18 cellular contexts compared by ENCODE assay signal in the genomic region with DNA sequence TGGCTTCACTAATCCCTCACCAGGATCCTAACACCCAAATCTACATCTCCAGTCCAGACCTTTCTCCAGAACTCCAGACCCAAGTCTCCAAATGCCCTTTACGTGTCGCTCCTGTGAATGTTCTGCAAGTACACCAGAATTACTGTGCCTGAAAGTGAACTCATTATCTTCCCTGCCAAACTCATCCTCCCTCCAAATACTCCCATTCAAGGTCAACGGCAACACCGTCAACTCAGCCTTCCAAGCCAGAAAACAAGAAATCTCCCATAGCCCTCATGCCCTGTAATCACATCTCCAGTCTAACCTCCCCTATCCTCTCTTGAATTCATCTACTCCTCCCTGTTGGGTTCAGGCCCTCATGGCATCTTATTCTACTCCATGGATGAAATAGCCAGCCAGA. TPM values are rescaled to one million over a fixed set of nuclear protein-coding genes. Genes with fewer than 3 reads are reported as not detected.
DNase-seq lines count a peak whose midpoint lies in the region; ATAC-seq, FAIRE-seq and TF ChIP-seq lines count a peak whose summit lies in the region.
"Had no signal": no experiment of that assay in that cellular context is flagged by ENCODE, and none has a peak within 500 bp of the region (broad histone marks: within the 10 kb centered on the region; RNA-seq: fewer than 3 reads in every experiment).

No MANE protein-coding gene starts in this region.

- peak overlapping the region; percentile 82 for H2BK20ac ChIP-seq in IMR-90 (ENCODE audit: low read depth, low read length)

- no peak for ATAC-seq in IMR-90 (ENCODE audit: low read depth)
- no peak for ATAC-seq in K562
- ATAC-seq: activated CD4-positive, alpha-beta T cell treated with anti-CD3 and anti-CD28 coated beads for 36 hours; PC-3; stimulated activated effector memory CD8-positive, alpha-beta T cell treated with anti-CD3 and anti-CD28 coated beads, Interleukin-12 subunit alpha, Interleukin-12 subunit beta, amount 100 ng/mL, for 72 hours had no signal

- no peak overlapping the region for H3K4me3 ChIP-seq in IMR-90 (ENCODE audit: insufficient read depth, low read depth, low read length)
- no peak overlapping the region for H3K4me3 ChIP-seq in K562
- H3K4me3 ChIP-seq in mesenchymal stem cell (ENCODE audit: insufficient read depth in 1 of 2, low read depth in 1 of 2, low read length in 2 of 2): peak overlapping the region in 1 of 2 experiments; percentile 20
- no peak overlapping the region for H3K4me3 ChIP-seq in stomach
- H3K4me3 ChIP-seq: skin epidermis had no signal

- no peak for FAIRE-seq in K562 (lab: Jason Lieb, UNC)
- FAIRE-seq: endometrium, urothelium cell line had no signal

- H4K5ac ChIP-seq in IMR-90 (ENCODE audit: low read depth, low read length): peak overlapping the region; percentile 53

- H3K4me1 ChIP-seq in IMR-90 (ENCODE audit: control insufficient read depth, insufficient read depth, low read length): peaks cover 40% of the 10 kb centered on the region
- H3K4me1 ChIP-seq in K562 (replicated peaks in 1 of 2; ENCODE audit: control insufficient read depth in 2 of 2, insufficient read depth in 2 of 2, low read length in 2 of 2): peaks cover 50 to 78% of the 10 kb centered on the region in 2 experiments
- H3K4me1 ChIP-seq in mesenchymal stem cell (ENCODE audit: control insufficient read depth, insufficient read depth, low read depth, low read length): peaks cover 27% of the 10 kb centered on the region
- H3K4me1 ChIP-seq in stomach: peaks cover 91 to 100% (median 95%) of the 10 kb centered on the region in 4 donors

- H2BK12ac ChIP-seq in mesenchymal stem cell (ENCODE audit: low read length in 2 of 2): peak overlapping the region; percentile 66 to 94

- no peak overlapping the region; the same call in 1 of the 2 replicates for H3K56ac ChIP-seq in IMR-90 (ENCODE audit: extremely low read depth, insufficient read depth, low read length)

- TF ChIP-seq CTCF in IMR-90 (conservative IDR thresholded peaks at IDR 0.05; ENCODE audit: low read depth, low read length): no peak
- no peak for TF ChIP-seq CTCF in K562 (IDR thresholded peaks at IDR 0.05 in 2 of 3, conservative IDR thresholded peaks at IDR 0.05 in 1 of 3; ENCODE audit: insufficient read depth in 2 of 3, low read depth in 1 of 3, low read length in 3 of 3)
- TF ChIP-seq CTCF in stomach (IDR thresholded peaks at IDR 0.05): no peak

- H2AFZ ChIP-seq in IMR-90 (replicated peaks; ENCODE audit: low read length, poor library complexity): no peak overlapping the region
- no peak overlapping the region for H2AFZ ChIP-seq in K562 (ENCODE audit: low read depth, low read length)
- no peak overlapping the region for H2AFZ ChIP-seq in mesenchymal stem cell (ENCODE audit: low read depth, low read length)

- H3K4me1 Mint-ChIP-seq in activated CD4-positive, alpha-beta memory T cell treated with anti-CD3 and anti-CD28 coated beads for 36 hours (ENCODE audit: low read depth): peaks cover 21% of the 10 kb centered on the region

- DNase-seq in IMR-90: peak; percentile 4
- no peak for DNase-seq in K562 (ENCODE audit: extremely low read depth in 1 of 4, low spot score in 3 of 4)
- no peak for DNase-seq in mesenchymal stem cell
- DNase-seq in stomach: no peak
- DNase-seq in occipital lobe (lab: John Stamatoyannopoulos, UW): no peak
- no peak for DNase-seq in AG08395 (ENCODE audit: low spot score)
- DNase-seq in globus pallidus (ENCODE audit: low spot score): no peak
- DNase-seq in activated CD4-positive, alpha-beta memory T cell treated with anti-CD3 and anti-CD28 coated beads for 36 hours: no peak
- DNase-seq: activated CD4-positive, alpha-beta T cell treated with anti-CD3 and anti-CD28 coated beads for 36 hours; activated effector memory CD4-positive, alpha-beta T cell treated with anti-CD3 and anti-CD28 coated beads, Interleukin-2, amount 50 U/mL, for 16 hours; COR-L47; Kasumi-1; NCI-H1417; PC-3 had no signal

- H2BK120ac ChIP-seq in IMR-90 (ENCODE audit: low read depth, low read length) (peak overlapping the region; percentile 85), mesenchymal stem cell (ENCODE audit: low read depth, low read length) (peak overlapping the region; percentile 76)

- TF ChIP-seq RAD21 in IMR-90 (IDR thresholded peaks at IDR 0.05; ENCODE audit: low read length) (no peak), K562 (CRISPR knock-in tag; conservative IDR thresholded peaks at IDR 0.05 in 1 of 2, IDR thresholded peaks at IDR 0.05 in 1 of 2) (no peak)

- H3K18ac ChIP-seq in IMR-90 (ENCODE audit: low read depth, low read length) (peak overlapping the region; percentile 83), mesenchymal stem cell (ENCODE audit: low read depth in 1 of 2, low read length in 2 of 2) (peak overlapping the region; percentile 65 to 86)

- peak overlapping the region; percentile 79 for H2BK5ac ChIP-seq in IMR-90 (ENCODE audit: low read depth, low read length, poor library complexity, severe bottlenecking)
- H2BK5ac ChIP-seq in mesenchymal stem cell (ENCODE audit: low read depth, low read length, poor library complexity, severe bottlenecking): peak overlapping the region; percentile 26

- H3K23ac ChIP-seq in IMR-90 (ENCODE audit: low read depth, low read length) (peak overlapping the region; percentile 89), mesenchymal stem cell (ENCODE audit: low read length in 2 of 2) (no peak overlapping the region)

- peak overlapping the region; percentile 91 for H3K4ac ChIP-seq in IMR-90 (ENCODE audit: low read depth, low read length)
- H3K4ac ChIP-seq in mesenchymal stem cell (ENCODE audit: low read depth in 1 of 2, low read length in 2 of 2): peak overlapping the region; percentile 54 to 84

- no peak overlapping the region for H3K27ac Mint-ChIP-seq in activated CD4-positive, alpha-beta memory T cell treated with anti-CD3 and anti-CD28 coated beads for 36 hours
- H3K27ac Mint-ChIP-seq: activated CD4-positive, alpha-beta T cell treated with anti-CD3 and anti-CD28 coated beads for 36 hours; stimulated activated effector memory CD8-positive, alpha-beta T cell treated with anti-CD3 and anti-CD28 coated beads, Interleukin-12 subunit alpha, Interleukin-12 subunit beta, amount 100 ng/mL, for 72 hours had no signal

- H4K91ac ChIP-seq in IMR-90 (ENCODE audit: insufficient read depth, low read depth, low read length): peak overlapping the region; percentile 92
- H4K91ac ChIP-seq in mesenchymal stem cell (ENCODE audit: low read length): peak overlapping the region; percentile 65

- peaks cover 42% of the 10 kb centered on the region for H3K9me1 ChIP-seq in IMR-90 (ENCODE audit: insufficient read depth, low read length)
- H3K9me1 ChIP-seq in K562 (ENCODE audit: control insufficient read depth, insufficient read depth, low read length): peaks cover 10% of the 10 kb centered on the region

- H3K14ac ChIP-seq in IMR-90 (replicated peaks; ENCODE audit: low read depth, low read length) (peak overlapping the region; percentile 88), mesenchymal stem cell (ENCODE audit: low read length in 2 of 2) (peak overlapping the region in 1 of 2 experiments; percentile 62)

- H3K79me2 ChIP-seq in K562 (ENCODE audit: control insufficient read depth, insufficient read depth, low read length): peaks cover 96% of the 10 kb centered on the region

- peaks cover 2% of the 10 kb centered on the region; the same call in 1 of the 2 replicates for H3K36me3 ChIP-seq in IMR-90 (ENCODE audit: control insufficient read depth, insufficient read depth, low read length)
- peaks cover 5% of the 10 kb centered on the region for H3K36me3 ChIP-seq in K562 (ENCODE audit: control insufficient read depth, insufficient read depth, low read length)
- peaks cover 0 to 3% of the 10 kb centered on the region in 2 experiments for H3K36me3 ChIP-seq in mesenchymal stem cell (ENCODE audit: control insufficient read depth in 1 of 2, insufficient read depth in 2 of 2, low read depth in 1 of 2, low read length in 2 of 2)
- no peaks in the 10 kb centered on the region for H3K36me3 ChIP-seq in stomach

- H2AK9ac ChIP-seq in IMR-90 (replicated peaks; ENCODE audit: low read depth, low read length, poor library complexity): peak overlapping the region; percentile 42

- peaks cover 17 to 80% of the 10 kb centered on the region in 2 experiments; a peak in 3 of 4 replicates for H3K79me1 ChIP-seq in IMR-90 (ENCODE audit: low read depth in 1 of 2, low read length in 2 of 2)
- H3K79me1 ChIP-seq in mesenchymal stem cell (replicated peaks; ENCODE audit: low read length, poor library complexity, severe bottlenecking): no peaks in the 10 kb centered on the region

- no peaks in the 10 kb centered on the region for H3K27me3 ChIP-seq in IMR-90 (ENCODE audit: control insufficient read depth, insufficient read depth, low read length)
- no peaks in the 10 kb centered on the region for H3K27me3 ChIP-seq in K562 (ENCODE audit: control insufficient read depth in 2 of 2, insufficient read depth in 2 of 2, low read length in 2 of 2)
- H3K27me3 ChIP-seq in mesenchymal stem cell (ENCODE audit: control insufficient read depth in 1 of 2, insufficient read depth in 1 of 2, low read length in 2 of 2): no peaks in the 10 kb centered on the region
- no peaks in the 10 kb centered on the region for H3K27me3 ChIP-seq in stomach

- peaks cover 7% of the 10 kb centered on the region for H3K36me3 Mint-ChIP-seq in activated CD4-positive, alpha-beta memory T cell treated with anti-CD3 and anti-CD28 coated beads for 36 hours
- H3K36me3 Mint-ChIP-seq: stimulated activated effector memory CD8-positive, alpha-beta T cell treated with anti-CD3 and anti-CD28 coated beads, Interleukin-12 subunit alpha, Interleukin-12 subunit beta, amount 100 ng/mL, for 72 hours had no signal

- H3K4me2 ChIP-seq in IMR-90 (ENCODE audit: low read depth, low read length) (no peak overlapping the region), K562 (ENCODE audit: insufficient read depth, low read length) (0 out of 2 replicates have a peak overlapping the region, but pooled peaks have one; percentile 2), mesenchymal stem cell (ENCODE audit: low read length, poor library complexity, severe bottlenecking) (no peak overlapping the region)

- intact Hi-C loops in IMR-90 (cut with micrococcal nuclease): no loop called here
- intact Hi-C loops in K562 (cut with micrococcal nuclease): no loop called here
- intact Hi-C loops in stomach (cut with DNase I; ENCODE audit: low total_unique reads): no loop called here
- intact Hi-C loops in activated CD4-positive, alpha-beta memory T cell treated with anti-CD3 and anti-CD28 coated beads for 36 hours (cut with micrococcal nuclease): no loop called here

- POLR2A ChIA-PET in IMR-90 (lab: Charles Lee; ENCODE audit: unreplicated experiment): no interaction called here
- POLR2A ChIA-PET in K562 (lab: Yijun Ruan, JAX): interaction anchor here (1.5 kb wide), 1 partner anchor 22 kb away, joined by 5 read pairs; no protein-coding TSS in a partner anchor
- POLR2A ChIA-PET in activated CD4-positive, alpha-beta memory T cell treated with anti-CD3 and anti-CD28 coated beads for 36 hours (lab: Charles Lee): no interaction called here

- no peaks in the 10 kb centered on the region for H3K9me3 ChIP-seq in IMR-90 (ENCODE audit: control insufficient read depth, insufficient read depth, low read length)
- H3K9me3 ChIP-seq in K562 (replicated peaks; ENCODE audit: control insufficient read depth, insufficient read depth, low read depth, low read length): no peaks in the 10 kb centered on the region
- H3K9me3 ChIP-seq in mesenchymal stem cell (ENCODE audit: control insufficient read depth, low read length): no peaks in the 10 kb centered on the region
- no peaks in the 10 kb centered on the region for H3K9me3 ChIP-seq in stomach

- H4K20me1 ChIP-seq in IMR-90 (ENCODE audit: insufficient read depth, low read length) (peaks cover 59% of the 10 kb centered on the region), K562 (replicated peaks; ENCODE audit: control insufficient read depth, insufficient read depth, low read length) (peaks cover 26% of the 10 kb centered on the region)

- WGBS in IMR-90 (ENCODE audit: extremely low coverage in 2 of 2, insufficient read length in 1 of 2), 2 experiments: 75% methylated on average over 2 of the region's 4 CpGs; no CpG with 5 or more reads in 1 of the 2 experiments
- WGBS in K562 (ENCODE audit: insufficient coverage, low coverage, missing lambda C conversion rate): 53% methylated on average over 4 of the region's 4 CpGs
- 95% methylated on average over 4 of the region's 4 CpGs for WGBS in mesenchymal stem cell
- 81 to 90% (median 86%) methylated on average over 4 of the region's 4 CpGs for WGBS in stomach, 5 donors

- CTCF ChIA-PET in IMR-90 (lab: Yijun Ruan, JAX) (no interaction called here), K562 (lab: Yijun Ruan, JAX; ENCODE audit: low intra/inter-chr PET ratio) (no interaction called here)
- CTCF ChIA-PET in activated CD4-positive, alpha-beta memory T cell treated with anti-CD3 and anti-CD28 coated beads for 36 hours (lab: Charles Lee): no interaction called here

- in situ Hi-C loops in IMR-90 (cut with MboI; ENCODE audit: low sequenced_read_pairs): loop anchor here (25.0 kb wide), 1 partner anchor 852 kb away; no protein-coding TSS in a partner anchor
- in situ Hi-C loops in K562 (cut with MboI): no loop called here

- H2BK15ac ChIP-seq in IMR-90 (ENCODE audit: low read depth, low read length) (peak overlapping the region; percentile 82), mesenchymal stem cell (ENCODE audit: low read depth, poor library complexity, severe bottlenecking) (peak overlapping the region; percentile 4)

- TF ChIP-seq POLR2A in IMR-90 (IDR thresholded peaks at IDR 0.05; ENCODE audit: low read depth, low read length) (no peak), K562 (conservative IDR thresholded peaks at IDR 0.05) (no peak), stomach (IDR thresholded peaks at IDR 0.05) (no peak)

- H4K8ac ChIP-seq in IMR-90 (ENCODE audit: low read depth in 2 of 2, low read length in 2 of 2) (peak overlapping the region; percentile 8 to 86), mesenchymal stem cell (ENCODE audit: low read length) (peak overlapping the region; percentile 55)

- no TSS peak for BruUV-seq in IMR-90 (replicated peaks; lab: Mats Ljungman, UMichigan)
- BruUV-seq in K562 (replicated peaks; lab: Mats Ljungman, UMichigan): no TSS peak

- no peaks in the 10 kb centered on the region for H3K9me3 Mint-ChIP-seq in activated CD4-positive, alpha-beta memory T cell treated with anti-CD3 and anti-CD28 coated beads for 36 hours
- H3K9me3 Mint-ChIP-seq: stimulated activated effector memory CD8-positive, alpha-beta T cell treated with anti-CD3 and anti-CD28 coated beads, Interleukin-12 subunit alpha, Interleukin-12 subunit beta, amount 100 ng/mL, for 72 hours had no signal

- no peak for TF ChIP-seq EP300 in K562 (IDR thresholded peaks at IDR 0.05; ENCODE audit: low read length)
- no peak for TF ChIP-seq EP300 in stomach (IDR thresholded peaks at IDR 0.05)

- peak overlapping the region; percentile 56 for H3K27ac ChIP-seq in IMR-90 (ENCODE audit: insufficient read depth, low read length)
- no peak overlapping the region for H3K27ac ChIP-seq in K562 (ENCODE audit: extremely low read depth, low read depth, low read length)
- H3K27ac ChIP-seq in mesenchymal stem cell (ENCODE audit: low read length, poor library complexity, severe bottlenecking): peak overlapping the region; percentile 55
- H3K27ac ChIP-seq in stomach: peak overlapping the region; percentile 3 to 97 (median 85)

- H2AK5ac ChIP-seq in IMR-90 (ENCODE audit: low read depth, low read length) (peak overlapping the region; percentile 86), mesenchymal stem cell (ENCODE audit: low read length, severe bottlenecking) (peak overlapping the region; percentile 75)

- H3K9ac ChIP-seq in IMR-90 (ENCODE audit: low read depth, low read length) (no peak overlapping the region), K562 (ENCODE audit: insufficient read depth in 1 of 2, low read depth in 2 of 2, low read length in 2 of 2) (peak overlapping the region in 1 of 2 experiments; percentile 3; a peak in 1 of 4 replicates), mesenchymal stem cell (ENCODE audit: low read length) (peak overlapping the region; percentile 86)

- dilution Hi-C loops in IMR-90 (cut with HindIII; ENCODE audit: low sequenced_read_pairs, unreplicated experiment): no loop called here

- no peaks in the 10 kb centered on the region for H3K27me3 Mint-ChIP-seq in activated CD4-positive, alpha-beta memory T cell treated with anti-CD3 and anti-CD28 coated beads for 36 hours
- H3K27me3 Mint-ChIP-seq: activated CD4-positive, alpha-beta T cell treated with anti-CD3 and anti-CD28 coated beads for 36 hours had no signal

- no peak overlapping the region for H3K4me3 Mint-ChIP-seq in activated CD4-positive, alpha-beta memory T cell treated with anti-CD3 and anti-CD28 coated beads for 36 hours
- H3K4me3 Mint-ChIP-seq: activated CD4-positive, alpha-beta T cell treated with anti-CD3 and anti-CD28 coated beads for 36 hours; stimulated activated effector memory CD8-positive, alpha-beta T cell treated with anti-CD3 and anti-CD28 coated beads, Interleukin-12 subunit alpha, Interleukin-12 subunit beta, amount 100 ng/mL, for 72 hours had no signal

RNA-seq across cellular contexts. Expression of a gene that starts 12.3 kb away (rescaled TPM):
- 35.8 and 42.3 TPM in 2 replicates for total RNA-seq in IMR-90 (2012; rRNA removed)
- 57.9 and 65.1 TPM in 2 replicates for polyA plus RNA-seq in IMR-90 (2012; rRNA removed)
- polyA plus RNA-seq in IMR-90 (2012; cell fraction: cytosol; rRNA removed): 31.6 and 44.4 TPM in 2 replicates
- 38.6 and 56.6 TPM in 2 replicates for polyA plus RNA-seq in IMR-90 (2012; cell fraction: nucleus; rRNA removed; ENCODE audit: low replicate concordance)
- total RNA-seq in K562 (2011; cell fraction: chromatin; rRNA removed; ENCODE audit: low replicate concordance): 58.2 and 65.5 TPM in 2 replicates
- total RNA-seq in K562 (2011; cell fraction: nucleolus; rRNA removed): 39.9 and 41.2 TPM in 2 replicates
- total RNA-seq in K562 (2011; cell fraction: nucleoplasm; rRNA removed): 52.9 and 82.7 TPM in 2 replicates
- 10.2 and 19.6 TPM in 2 replicates for total RNA-seq in K562 (2014; rRNA removed)
- 13.8 and 15.2 TPM in 2 replicates for total RNA-seq in K562 (2014; rRNA removed; fragmentation: Illumina TruSeq; extraction: Trizol)
- 16.0 and 17.5 TPM in 2 replicates for total RNA-seq in K562 (2015; rRNA removed; fragmentation: Illumina TruSeq; extraction: Trizol)
- total RNA-seq in K562 (2021): 44.7 and 45.6 TPM in 2 replicates
- 17.1 and 37.9 TPM in 2 replicates for polyA plus RNA-seq in K562 (2011; rRNA removed)
- 15.4 and 27.7 TPM in 2 replicates for polyA plus RNA-seq in K562 (2011; cell fraction: cytosol; rRNA removed)
- polyA plus RNA-seq in K562 (2011; cell fraction: nucleus; rRNA removed): 24.4 and 31.2 TPM in 2 replicates
- polyA plus RNA-seq in K562 (2012): 20.5 and 29.6 TPM in 2 replicates
- 26.9 and 27.4 TPM in 2 replicates for polyA plus RNA-seq in K562 (2014; fragmentation: Illumina TruSeq; extraction: Trizol)
- polyA plus RNA-seq in K562 (2014; fragmentation: Nextera tagmentation; extraction: Ambion mirVana): 1 to 10 TPM; 7.1 to 8.8 TPM
- 15.8 and 18.7 TPM in 2 replicates for polyA plus RNA-seq in K562 (2014; rRNA removed)
- 30.2 and 46.2 TPM in 2 replicates for polyA minus RNA-seq in K562 (2011; rRNA and poly(A)+ RNA removed)
- 19.4 and 34.7 TPM in 2 replicates for polyA minus RNA-seq in K562 (2011; cell fraction: cytosol; rRNA and poly(A)+ RNA removed)
- polyA minus RNA-seq in K562 (2011; cell fraction: nucleus; rRNA and poly(A)+ RNA removed): 24.1 and 55.8 TPM in 2 replicates
- 52.7 TPM for polyA plus RNA-seq in mesenchymal stem cell (2013, experiment 1 of 2)
- 51.1 TPM for polyA plus RNA-seq in mesenchymal stem cell (2013, experiment 2 of 2)
- 100 to 1,000 TPM in 1 of 5 donors, 10 to 100 TPM in 4; 22.6 to 258 (median 38.8) TPM for total RNA-seq in stomach
- 1 to 10 TPM; 5.8 to 8.6 (median 6.6) TPM for polyA plus RNA-seq in stomach
- total RNA-seq in occipital lobe: 1.7 TPM
- 10 to 100 TPM; 36.1 to 39.4 TPM for total RNA-seq in activated CD4-positive, alpha-beta memory T cell treated with anti-CD3 and anti-CD28 coated beads for 36 hours
